ENCODE assay signal across 19 cellular contexts in genomic region chr5:1540166-1540565, GRCh38. TPM values are rescaled to one million over a fixed set of nuclear protein-coding genes. Genes with fewer than 3 reads are reported as not detected.
DNase-seq lines count a peak whose midpoint lies in the region; FAIRE-seq and TF ChIP-seq lines count a peak whose summit lies in the region.
"Had no signal": no experiment of that assay in that cellular context is flagged by ENCODE, and none has a peak within 500 bp of the region (broad histone marks: within the 10 kb centered on the region; RNA-seq: fewer than 3 reads in every experiment).

No MANE protein-coding gene starts in this region.

- H4K20me1 ChIP-seq in Karpas-422 (ENCODE audit: insufficient read depth, low read depth, low read length) = no peaks in the 10 kb centered on the region

- H3K27ac Mint-ChIP-seq in activated naive CD4-positive, alpha-beta T cell treated with anti-CD3 and anti-CD28 coated beads, Interleukin-2, amount 10 ng/mL, durations not matched to agents 7 days and 5 days = no peak overlapping the region
- H3K27ac Mint-ChIP-seq: activated CD4-positive, alpha-beta T cell treated with anti-CD3 and anti-CD28 coated beads, Interleukin-2, amount 10 ng/mL, durations not matched to agents 24 days and 14 days; nephron progenitor cell; T-helper 2 cell treated with Interferon-gamma antibody and Interleukin-4, amounts not matched to agents 5 μg/mL and 100 μg/mL, for 36 hours had no signal

- no peaks in the 10 kb centered on the region for H3K79me2 ChIP-seq in Karpas-422 (ENCODE audit: low read length)

- TF ChIP-seq POLR2A in testis (IDR thresholded peaks at IDR 0.05) = no peak

- no peak overlapping the region for H2AFZ ChIP-seq in Karpas-422 (ENCODE audit: low read length)

- H3K36me3 ChIP-seq in Karpas-422 (ENCODE audit: insufficient read depth, low read length) (no peaks in the 10 kb centered on the region), kidney (ENCODE audit: control insufficient read depth in 1 of 2, insufficient read depth in 2 of 2, low read length in 2 of 2) (no peaks in the 10 kb centered on the region), testis (ENCODE audit: low read depth, missing control alignments) (no peaks in the 10 kb centered on the region)
- H3K36me3 ChIP-seq: esophagus squamous epithelium, thyroid gland had no signal

- peaks cover 5% of the 10 kb centered on the region; the same call in 1 of the 2 replicates for H3K9me3 ChIP-seq in Karpas-422 (ENCODE audit: low read length)
- no peaks in the 10 kb centered on the region for H3K9me3 ChIP-seq in kidney (ENCODE audit: control insufficient read depth in 1 of 2, low read length in 2 of 2)
- H3K9me3 ChIP-seq in testis = no peaks in the 10 kb centered on the region
- H3K9me3 ChIP-seq: esophagus squamous epithelium, thyroid gland had no signal

- no peaks in the 10 kb centered on the region for H3K27me3 ChIP-seq in Karpas-422 (ENCODE audit: low read length)
- no peaks in the 10 kb centered on the region for H3K27me3 ChIP-seq in testis
- H3K27me3 ChIP-seq: esophagus squamous epithelium, thyroid gland had no signal

- TF ChIP-seq CTCF in kidney (IDR thresholded peaks at IDR 0.05; ENCODE audit: borderline replicate concordance, extremely low read depth, insufficient read depth) (peak; percentile 9), testis (IDR thresholded peaks at IDR 0.05) (no peak)

- intact Hi-C loops in kidney (cut with DNase I) (no loop called here), testis (cut with DNase I; ENCODE audit: low total_unique reads) (no loop called here)

- no peak for FAIRE-seq in kidney (lab: Jason Lieb, UNC)
- FAIRE-seq: astrocyte had no signal

- 91 to 100% methylated on average over 3 of the region's 3 CpGs for WGBS in testis, 2 donors

- peaks cover 27% of the 10 kb centered on the region for H3K4me1 ChIP-seq in Karpas-422 (ENCODE audit: low read length)
- H3K4me1 ChIP-seq in kidney (ENCODE audit: control insufficient read depth in 1 of 2, insufficient read depth in 1 of 2, low read depth in 1 of 2, low read length in 2 of 2) = no peaks in the 10 kb centered on the region
- H3K4me1 ChIP-seq in testis = no peaks in the 10 kb centered on the region

- H3K4me1 Mint-ChIP-seq in activated naive CD4-positive, alpha-beta T cell treated with anti-CD3 and anti-CD28 coated beads, Interleukin-2, amount 10 ng/mL, durations not matched to agents 7 days and 5 days = peaks cover 23% of the 10 kb centered on the region
- H3K4me1 Mint-ChIP-seq: nephron progenitor cell had no signal

- peak; percentile 20 for DNase-seq in activated naive CD4-positive, alpha-beta T cell treated with anti-CD3 and anti-CD28 coated beads, Interleukin-2, amount 10 ng/mL, durations not matched to agents 7 days and 5 days
- no peak for DNase-seq in activated naive CD4-positive, alpha-beta T cell treated with anti-CD3 and anti-CD28 coated beads, Interleukin-2, amount 50 U/mL, for 16 hours
- peak; percentile 49 for DNase-seq in Karpas-422
- DNase-seq in kidney = no peak
- DNase-seq in testis = peak; percentile 11
- no peak for DNase-seq in AML-193 (lab: John Stamatoyannopoulos, UW)
- no peak for DNase-seq in activated CD4-positive, alpha-beta T cell treated with anti-CD3 and anti-CD28 coated beads for 1 hour
- DNase-seq in DMS153 (lab: John Stamatoyannopoulos, UW) = no peak
- DNase-seq: activated CD4-positive, alpha-beta T cell treated with anti-CD3 and anti-CD28 coated beads, Interleukin-2, amount 10 ng/mL, durations not matched to agents 24 days and 14 days; dermis blood vessel endothelial cell; esophagus squamous epithelium; KG1; NCI-H2227 treated with DMSO at 0.1 percent for 48 hours; nephron progenitor cell; stimulated activated CD4-positive, alpha-beta T cell treated with anti-CD3 and anti-CD28 coated beads, Interleukin-2, amount 100 ng/mL, for 48 hours; stimulated activated CD8-positive, alpha-beta memory T cell treated with anti-CD3 and anti-CD28 coated beads, Interleukin-4, amount 100 ng/mL, for 48 hours; thyroid gland had no signal

- no peak overlapping the region for H3K4me2 ChIP-seq in Karpas-422 (ENCODE audit: low read depth, low read length, poor library complexity, severe bottlenecking)

- no peaks in the 10 kb centered on the region for H3K36me3 Mint-ChIP-seq in activated naive CD4-positive, alpha-beta T cell treated with anti-CD3 and anti-CD28 coated beads, Interleukin-2, amount 10 ng/mL, durations not matched to agents 7 days and 5 days

- H3K9me2 ChIP-seq in Karpas-422 (replicated peaks; ENCODE audit: insufficient read depth, low read length) = no peaks in the 10 kb centered on the region

- peaks cover 4% of the 10 kb centered on the region for H3K9me3 Mint-ChIP-seq in activated naive CD4-positive, alpha-beta T cell treated with anti-CD3 and anti-CD28 coated beads, Interleukin-2, amount 10 ng/mL, durations not matched to agents 7 days and 5 days
- H3K9me3 Mint-ChIP-seq: T-helper 2 cell treated with Interferon-gamma antibody and Interleukin-4, amounts not matched to agents 5 μg/mL and 100 μg/mL, for 36 hours had no signal

- H3K4me3 Mint-ChIP-seq in activated naive CD4-positive, alpha-beta T cell treated with anti-CD3 and anti-CD28 coated beads, Interleukin-2, amount 10 ng/mL, durations not matched to agents 7 days and 5 days = no peak overlapping the region
- H3K4me3 Mint-ChIP-seq: activated CD4-positive, alpha-beta T cell treated with anti-CD3 and anti-CD28 coated beads, Interleukin-2, amount 10 ng/mL, durations not matched to agents 24 days and 14 days; nephron progenitor cell; T-helper 2 cell treated with Interferon-gamma antibody and Interleukin-4, amounts not matched to agents 5 μg/mL and 100 μg/mL, for 36 hours had no signal

- H3K4me3 ChIP-seq in Karpas-422 (ENCODE audit: low read length) (no peak overlapping the region), kidney (ENCODE audit: low read length in 2 of 2) (no peak overlapping the region), testis (no peak overlapping the region)
- H3K4me3 ChIP-seq: esophagus squamous epithelium, thyroid gland had no signal

- H3K27ac ChIP-seq in Karpas-422 (ENCODE audit: low read length) (no peak overlapping the region), kidney (ENCODE audit: low read depth in 2 of 2, low read length in 2 of 2) (no peak overlapping the region), testis (no peak overlapping the region)
- H3K27ac ChIP-seq: thyroid gland had no signal

- H3K9ac ChIP-seq in Karpas-422 (ENCODE audit: low read length) = no peak overlapping the region
- H3K9ac ChIP-seq in kidney (ENCODE audit: low read length in 2 of 2) = no peak overlapping the region

- no peaks in the 10 kb centered on the region for H3K27me3 Mint-ChIP-seq in activated naive CD4-positive, alpha-beta T cell treated with anti-CD3 and anti-CD28 coated beads, Interleukin-2, amount 10 ng/mL, durations not matched to agents 7 days and 5 days

- CTCF ChIA-PET in activated naive CD4-positive, alpha-beta T cell treated with anti-CD3 and anti-CD28 coated beads, Interleukin-2, amount 10 ng/mL, durations not matched to agents 7 days and 5 days (lab: Charles Lee) = no interaction called here

RNA-seq across cellular contexts. Expression of gene LPCAT1, which starts 16.4 kb away (rescaled TPM):
- 115 and 124 TPM in 2 replicates for total RNA-seq in Karpas-422 (2014; rRNA removed; shearing (Covaris generic); ENCODE audit: low replicate concordance)
- total RNA-seq in kidney = 46.5 TPM
- polyA plus RNA-seq in kidney (ENCODE audit: insufficient read depth, low read depth, low replicate concordance) = 22.2 TPM
- total RNA-seq in testis = 10 to 100 TPM; 21.1 to 27.1 TPM
- polyA plus RNA-seq in testis (ENCODE audit: insufficient read depth, low read depth, low replicate concordance) = 23.9 TPM

Comparison
In these comparisons a context has a peak if more than half of its experiments do, and no peak if none do; other contexts are left out.
1. DNase-seq: peak in activated naive CD4-positive, alpha-beta T cell treated with anti-CD3 and anti-CD28 coated beads, Interleukin-2, amount 10 ng/mL, durations not matched to agents 7 days and 5 days (single experiment), Karpas-422 (single experiment) and testis (single experiment); none in activated naive CD4-positive, alpha-beta T cell treated with anti-CD3 and anti-CD28 coated beads, Interleukin-2, amount 50 U/mL, for 16 hours (single experiment), kidney (single experiment), AML-193 (0 of 2), activated CD4-positive, alpha-beta T cell treated with anti-CD3 and anti-CD28 coated beads for 1 hour (single experiment) and DMS153 (single experiment).